1 cellular context compared by ENCODE assay signal in genomic region chr10:73772280-73773151, GRCh38.
TF ChIP-seq lines count a peak whose summit lies in the region.

No MANE protein-coding gene starts in this region.

TF ChIP-seq in K562, 482 proteins besides CTCF, POLR2A, EP300 and RAD21 (continued from another document and continues in another):
- 0 out of 2 replicates have a peak, but pooled peaks have one; percentile 3 for TF ChIP-seq MITF (IDR thresholded peaks at IDR 0.05)
- peak; percentile 86 for TF ChIP-seq ELF1 (tag; IDR thresholded peaks at IDR 0.05)
- TF ChIP-seq ZNF12 (CRISPR knock-in tag; IDR thresholded peaks at IDR 0.05) = no peak; the same call in 1 of the 2 replicates
- TF ChIP-seq ZHX1 (conservative IDR thresholded peaks at IDR 0.05; ENCODE audit: low read length) = 0 out of 2 replicates have a peak, but pooled peaks have one; percentile 65
- TF ChIP-seq ATF3 (IDR thresholded peaks at IDR 0.05) = no peak
- peak; percentile 94 for TF ChIP-seq ATF3 (CRISPR knock-in tag; conservative IDR thresholded peaks at IDR 0.05)
- TF ChIP-seq ZBTB33 (CRISPR knock-in tag; IDR thresholded peaks at IDR 0.05) = peak; percentile 39; the same call in 1 of the 2 replicates
- no peak for TF ChIP-seq ARID2 (IDR thresholded peaks at IDR 0.05)
- TF ChIP-seq FOXA3 (CRISPR knock-in tag; conservative IDR thresholded peaks at IDR 0.05 in 1 of 2, IDR thresholded peaks at IDR 0.05 in 1 of 2) = peak in 1 of 2 experiments; percentile 80; a peak in 2 of 4 replicates
- TF ChIP-seq LARP7 (IDR thresholded peaks at IDR 0.05) = no peak
- TF ChIP-seq, protein P1, sequence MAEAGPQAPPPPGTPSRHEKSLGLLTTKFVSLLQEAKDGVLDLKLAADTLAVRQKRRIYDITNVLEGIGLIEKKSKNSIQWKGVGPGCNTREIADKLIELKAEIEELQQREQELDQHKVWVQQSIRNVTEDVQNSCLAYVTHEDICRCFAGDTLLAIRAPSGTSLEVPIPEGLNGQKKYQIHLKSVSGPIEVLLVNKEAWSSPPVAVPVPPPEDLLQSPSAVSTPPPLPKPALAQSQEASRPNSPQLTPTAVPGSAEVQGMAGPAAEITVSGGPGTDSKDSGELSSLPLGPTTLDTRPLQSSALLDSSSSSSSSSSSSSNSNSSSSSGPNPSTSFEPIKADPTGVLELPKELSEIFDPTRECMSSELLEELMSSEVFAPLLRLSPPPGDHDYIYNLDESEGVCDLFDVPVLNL (CRISPR knock-in tag; IDR thresholded peaks at IDR 0.05; ENCODE audit: low read depth) = peak; percentile 83
- TF ChIP-seq, protein P2, sequence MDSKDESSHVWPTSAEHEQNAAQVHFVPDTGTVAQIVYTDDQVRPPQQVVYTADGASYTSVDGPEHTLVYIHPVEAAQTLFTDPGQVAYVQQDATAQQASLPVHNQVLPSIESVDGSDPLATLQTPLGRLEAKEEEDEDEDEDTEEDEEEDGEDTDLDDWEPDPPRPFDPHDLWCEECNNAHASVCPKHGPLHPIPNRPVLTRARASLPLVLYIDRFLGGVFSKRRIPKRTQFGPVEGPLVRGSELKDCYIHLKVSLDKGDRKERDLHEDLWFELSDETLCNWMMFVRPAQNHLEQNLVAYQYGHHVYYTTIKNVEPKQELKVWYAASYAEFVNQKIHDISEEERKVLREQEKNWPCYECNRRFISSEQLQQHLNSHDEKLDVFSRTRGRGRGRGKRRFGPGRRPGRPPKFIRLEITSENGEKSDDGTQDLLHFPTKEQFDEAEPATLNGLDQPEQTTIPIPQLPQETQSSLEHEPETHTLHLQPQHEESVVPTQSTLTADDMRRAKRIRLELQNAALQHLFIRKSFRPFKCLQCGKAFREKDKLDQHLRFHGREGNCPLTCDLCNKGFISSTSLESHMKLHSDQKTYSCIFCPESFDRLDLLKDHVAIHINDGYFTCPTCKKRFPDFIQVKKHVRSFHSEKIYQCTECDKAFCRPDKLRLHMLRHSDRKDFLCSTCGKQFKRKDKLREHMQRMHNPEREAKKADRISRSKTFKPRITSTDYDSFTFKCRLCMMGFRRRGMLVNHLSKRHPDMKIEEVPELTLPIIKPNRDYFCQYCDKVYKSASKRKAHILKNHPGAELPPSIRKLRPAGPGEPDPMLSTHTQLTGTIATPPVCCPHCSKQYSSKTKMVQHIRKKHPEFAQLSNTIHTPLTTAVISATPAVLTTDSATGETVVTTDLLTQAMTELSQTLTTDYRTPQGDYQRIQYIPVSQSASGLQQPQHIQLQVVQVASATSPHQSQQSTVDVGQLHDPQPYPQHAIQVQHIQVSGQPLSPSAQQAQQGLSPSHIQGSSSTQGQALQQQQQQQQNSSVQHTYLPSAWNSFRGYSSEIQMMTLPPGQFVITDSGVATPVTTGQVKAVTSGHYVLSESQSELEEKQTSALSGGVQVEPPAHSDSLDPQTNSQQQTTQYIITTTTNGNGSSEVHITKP (IDR thresholded peaks at IDR 0.05; ENCODE audit: partially characterized antibody) = peak; percentile 32
- TF ChIP-seq EGR1 (conservative IDR thresholded peaks at IDR 0.05) = peak; percentile 98
- peak; percentile 78 for TF ChIP-seq ETV1 (tag; conservative IDR thresholded peaks at IDR 0.05; ENCODE audit: low read depth)
- TF ChIP-seq CCNT2 (IDR thresholded peaks at IDR 0.05; ENCODE audit: borderline replicate concordance, extremely low read depth, insufficient read length, low read depth, low read length) = peak; percentile 92
- TF ChIP-seq SOX6 (IDR thresholded peaks at IDR 0.05) = 0 out of 2 replicates have a peak, but pooled peaks have one; percentile 26
- TF ChIP-seq, protein P3, sequence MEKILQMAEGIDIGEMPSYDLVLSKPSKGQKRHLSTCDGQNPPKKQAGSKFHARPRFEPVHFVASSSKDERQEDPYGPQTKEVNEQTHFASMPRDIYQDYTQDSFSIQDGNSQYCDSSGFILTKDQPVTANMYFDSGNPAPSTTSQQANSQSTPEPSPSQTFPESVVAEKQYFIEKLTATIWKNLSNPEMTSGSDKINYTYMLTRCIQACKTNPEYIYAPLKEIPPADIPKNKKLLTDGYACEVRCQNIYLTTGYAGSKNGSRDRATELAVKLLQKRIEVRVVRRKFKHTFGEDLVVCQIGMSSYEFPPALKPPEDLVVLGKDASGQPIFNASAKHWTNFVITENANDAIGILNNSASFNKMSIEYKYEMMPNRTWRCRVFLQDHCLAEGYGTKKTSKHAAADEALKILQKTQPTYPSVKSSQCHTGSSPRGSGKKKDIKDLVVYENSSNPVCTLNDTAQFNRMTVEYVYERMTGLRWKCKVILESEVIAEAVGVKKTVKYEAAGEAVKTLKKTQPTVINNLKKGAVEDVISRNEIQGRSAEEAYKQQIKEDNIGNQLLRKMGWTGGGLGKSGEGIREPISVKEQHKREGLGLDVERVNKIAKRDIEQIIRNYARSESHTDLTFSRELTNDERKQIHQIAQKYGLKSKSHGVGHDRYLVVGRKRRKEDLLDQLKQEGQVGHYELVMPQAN (IDR thresholded peaks at IDR 0.05; ENCODE audit: borderline replicate concordance) = peak; percentile 70; the same call in 1 of the 2 replicates
- TF ChIP-seq KLF1 (tag; IDR thresholded peaks at IDR 0.05) = peak; percentile 61; the same call in 1 of the 2 replicates
- no peak for TF ChIP-seq ZC3H8 (IDR thresholded peaks at IDR 0.05)
- TF ChIP-seq HDAC6 (IDR thresholded peaks at IDR 0.05; ENCODE audit: low read depth, low read length) = peak; percentile 14; the same call in 1 of the 2 replicates
- TF ChIP-seq BHLHE40 (IDR thresholded peaks at IDR 0.05; ENCODE audit: low read length) = peak; percentile 73
- peak; percentile 85; the same call in 1 of the 2 replicates for TF ChIP-seq GABPB2 (CRISPR knock-in tag; conservative IDR thresholded peaks at IDR 0.05)
- TF ChIP-seq ZNF830 (CRISPR knock-in tag; IDR thresholded peaks at IDR 0.05) = peak; percentile 89
- TF ChIP-seq CREB5 (CRISPR knock-in tag; IDR thresholded peaks at IDR 0.05) = peak; percentile 62; the same call in 1 of the 2 replicates
- peak; percentile 98 for TF ChIP-seq HMGN3 (IDR thresholded peaks at IDR 0.05; ENCODE audit: borderline replicate concordance, extremely low read depth, insufficient read length, low read depth, low read length)
- no peak for TF ChIP-seq WHSC1 (IDR thresholded peaks at IDR 0.05; ENCODE audit: low read length)
- TF ChIP-seq BMI1 (IDR thresholded peaks at IDR 0.05; ENCODE audit: low read length) = no peak
- TF ChIP-seq SREBF1 (IDR thresholded peaks at IDR 0.05; ENCODE audit: borderline replicate concordance, low read depth, low read length) = no peak
